In the genomic region with DNA sequence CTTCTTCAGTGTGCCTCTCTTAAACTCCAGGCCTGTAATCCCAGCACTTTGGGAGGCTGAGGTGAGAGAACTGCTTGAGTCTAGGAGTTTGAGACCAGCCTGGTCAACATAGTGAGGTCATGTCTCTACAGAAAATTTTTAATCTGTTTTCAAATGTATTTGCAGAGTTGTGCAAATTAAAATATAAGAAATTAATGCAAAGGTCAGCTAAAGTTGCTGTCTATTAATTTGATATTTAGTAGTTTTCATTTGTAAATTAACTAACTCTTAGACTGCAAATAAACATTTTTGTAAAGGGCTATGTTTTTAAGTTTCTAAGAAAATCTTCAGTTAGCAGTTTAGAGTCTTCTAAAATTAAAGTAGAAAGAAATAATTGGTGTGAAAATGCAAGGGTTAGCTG, we compare ENCODE assay signal across 1 cellular context.
TF ChIP-seq lines count a peak whose summit lies in the region.

No MANE protein-coding gene starts in this region.

TF ChIP-seq in GM23338, 12 proteins besides CTCF, POLR2A, EP300 and RAD21 (continued from another document):
- TF ChIP-seq, protein P1, sequence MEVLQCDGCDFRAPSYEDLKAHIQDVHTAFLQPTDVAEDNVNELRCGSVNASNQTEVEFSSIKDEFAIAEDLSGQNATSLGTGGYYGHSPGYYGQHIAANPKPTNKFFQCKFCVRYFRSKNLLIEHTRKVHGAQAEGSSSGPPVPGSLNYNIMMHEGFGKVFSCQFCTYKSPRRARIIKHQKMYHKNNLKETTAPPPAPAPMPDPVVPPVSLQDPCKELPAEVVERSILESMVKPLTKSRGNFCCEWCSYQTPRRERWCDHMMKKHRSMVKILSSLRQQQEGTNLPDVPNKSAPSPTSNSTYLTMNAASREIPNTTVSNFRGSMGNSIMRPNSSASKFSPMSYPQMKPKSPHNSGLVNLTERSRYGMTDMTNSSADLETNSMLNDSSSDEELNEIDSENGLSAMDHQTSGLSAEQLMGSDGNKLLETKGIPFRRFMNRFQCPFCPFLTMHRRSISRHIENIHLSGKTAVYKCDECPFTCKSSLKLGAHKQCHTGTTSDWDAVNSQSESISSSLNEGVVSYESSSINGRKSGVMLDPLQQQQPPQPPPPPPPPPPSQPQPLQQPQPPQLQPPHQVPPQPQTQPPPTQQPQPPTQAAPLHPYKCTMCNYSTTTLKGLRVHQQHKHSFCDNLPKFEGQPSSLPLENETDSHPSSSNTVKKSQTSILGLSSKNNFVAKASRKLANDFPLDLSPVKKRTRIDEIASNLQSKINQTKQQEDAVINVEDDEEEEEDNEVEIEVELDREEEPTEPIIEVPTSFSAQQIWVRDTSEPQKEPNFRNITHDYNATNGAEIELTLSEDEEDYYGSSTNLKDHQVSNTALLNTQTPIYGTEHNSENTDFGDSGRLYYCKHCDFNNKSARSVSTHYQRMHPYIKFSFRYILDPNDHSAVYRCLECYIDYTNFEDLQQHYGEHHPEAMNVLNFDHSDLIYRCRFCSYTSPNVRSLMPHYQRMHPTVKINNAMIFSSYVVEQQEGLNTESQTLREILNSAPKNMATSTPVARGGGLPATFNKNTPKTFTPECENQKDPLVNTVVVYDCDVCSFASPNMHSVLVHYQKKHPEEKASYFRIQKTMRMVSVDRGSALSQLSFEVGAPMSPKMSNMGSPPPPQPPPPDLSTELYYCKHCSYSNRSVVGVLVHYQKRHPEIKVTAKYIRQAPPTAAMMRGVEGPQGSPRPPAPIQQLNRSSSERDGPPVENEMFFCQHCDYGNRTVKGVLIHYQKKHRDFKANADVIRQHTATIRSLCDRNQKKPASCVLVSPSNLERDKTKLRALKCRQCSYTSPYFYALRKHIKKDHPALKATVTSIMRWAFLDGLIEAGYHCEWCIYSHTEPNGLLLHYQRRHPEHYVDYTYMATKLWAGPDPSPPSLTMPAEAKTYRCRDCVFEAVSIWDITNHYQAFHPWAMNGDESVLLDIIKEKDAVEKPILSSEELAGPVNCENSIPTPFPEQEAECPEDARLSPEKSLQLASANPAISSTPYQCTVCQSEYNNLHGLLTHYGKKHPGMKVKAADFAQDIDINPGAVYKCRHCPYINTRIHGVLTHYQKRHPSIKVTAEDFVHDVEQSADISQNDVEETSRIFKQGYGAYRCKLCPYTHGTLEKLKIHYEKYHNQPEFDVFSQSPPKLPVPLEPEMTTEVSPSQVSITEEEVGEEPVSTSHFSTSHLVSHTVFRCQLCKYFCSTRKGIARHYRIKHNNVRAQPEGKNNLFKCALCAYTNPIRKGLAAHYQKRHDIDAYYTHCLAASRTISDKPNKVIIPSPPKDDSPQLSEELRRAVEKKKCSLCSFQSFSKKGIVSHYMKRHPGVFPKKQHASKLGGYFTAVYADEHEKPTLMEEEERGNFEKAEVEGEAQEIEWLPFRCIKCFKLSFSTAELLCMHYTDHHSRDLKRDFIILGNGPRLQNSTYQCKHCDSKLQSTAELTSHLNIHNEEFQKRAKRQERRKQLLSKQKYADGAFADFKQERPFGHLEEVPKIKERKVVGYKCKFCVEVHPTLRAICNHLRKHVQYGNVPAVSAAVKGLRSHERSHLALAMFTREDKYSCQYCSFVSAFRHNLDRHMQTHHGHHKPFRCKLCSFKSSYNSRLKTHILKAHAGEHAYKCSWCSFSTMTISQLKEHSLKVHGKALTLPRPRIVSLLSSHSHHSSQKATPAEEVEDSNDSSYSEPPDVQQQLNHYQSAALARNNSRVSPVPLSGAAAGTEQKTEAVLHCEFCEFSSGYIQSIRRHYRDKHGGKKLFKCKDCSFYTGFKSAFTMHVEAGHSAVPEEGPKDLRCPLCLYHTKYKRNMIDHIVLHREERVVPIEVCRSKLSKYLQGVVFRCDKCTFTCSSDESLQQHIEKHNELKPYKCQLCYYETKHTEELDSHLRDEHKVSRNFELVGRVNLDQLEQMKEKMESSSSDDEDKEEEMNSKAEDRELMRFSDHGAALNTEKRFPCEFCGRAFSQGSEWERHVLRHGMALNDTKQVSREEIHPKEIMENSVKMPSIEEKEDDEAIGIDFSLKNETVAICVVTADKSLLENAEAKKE (CRISPR knock-in tag; IDR thresholded peaks at IDR 0.05), result no peak
TF ChIP-seq in GM23338: peak in this region for 0.
